Comparison of ENCODE assay signal across 23 cellular contexts in the genomic region with DNA sequence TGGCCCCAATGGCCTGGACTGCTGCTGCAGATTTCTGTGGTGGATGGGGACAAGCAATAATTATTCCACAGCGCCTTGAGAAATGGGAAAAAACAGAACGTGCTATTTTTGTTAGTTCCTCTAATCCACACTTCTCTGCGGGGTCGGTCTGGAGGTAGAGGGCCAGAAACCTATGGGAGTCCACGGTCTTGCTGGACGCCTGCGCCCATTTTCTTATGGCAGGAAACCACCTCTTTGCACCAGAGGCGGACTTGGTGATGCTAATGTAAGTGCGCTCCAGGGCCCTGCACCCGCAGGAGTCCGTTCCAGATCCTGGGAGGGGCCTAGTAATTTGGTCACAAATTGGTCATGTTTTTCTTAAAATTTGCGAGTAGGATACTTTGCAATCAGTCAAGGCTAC. TPM values are rescaled to one million over a fixed set of nuclear protein-coding genes. Genes with fewer than 3 reads are reported as not detected.
"Had no signal": no experiment of that assay in that cellular context is flagged by ENCODE, and none has a peak within 500 bp of the region (broad histone marks: within the 10 kb centered on the region; RNA-seq: fewer than 3 reads in every experiment).

No MANE protein-coding gene starts in this region.

- H3K9me3 Mint-ChIP-seq: activated B cell treated with CpG ODN at 0.5 μM for 24 hours; activated CD4-positive, alpha-beta T cell treated with anti-CD3 and anti-CD28 coated beads, Interleukin-2, amount 10 ng/mL, durations not matched to agents 24 days and 14 days; activated CD8-positive, alpha-beta T cell treated with anti-CD3 and anti-CD28 coated beads for 36 hours; activated T-cell treated with anti-CD3 and anti-CD28 coated beads, Interleukin-2, amount 50 U/mL, for 4 hours; T-helper 2 cell treated with Interferon-gamma antibody and Interleukin-4, amounts not matched to agents 5 μg/mL and 100 μg/mL, for 36 hours had no signal

- H3K36me3 Mint-ChIP-seq: immature natural killer cell, naive B cell had no signal

- H3K27ac ChIP-seq: adrenal gland, breast epithelium, left ventricle myocardium inferior, pancreas, right lobe of liver, thyroid gland, uterus had no signal

- H3K4me3 Mint-ChIP-seq: activated B cell treated with CpG ODN at 0.5 μM for 24 hours; activated CD4-positive, alpha-beta T cell treated with anti-CD3 and anti-CD28 coated beads, Interleukin-2, amount 10 ng/mL, durations not matched to agents 24 days and 14 days; activated CD8-positive, alpha-beta T cell treated with anti-CD3 and anti-CD28 coated beads for 36 hours; activated T-cell treated with anti-CD3 and anti-CD28 coated beads, Interleukin-2, amount 50 U/mL, for 4 hours; naive B cell; T-helper 2 cell treated with Interferon-gamma antibody and Interleukin-4, amounts not matched to agents 5 μg/mL and 100 μg/mL, for 36 hours had no signal

- H3K27me3 ChIP-seq: breast epithelium, pancreas, right lobe of liver, thyroid gland, uterus had no signal

- H3K27ac Mint-ChIP-seq: activated B cell treated with CpG ODN at 0.5 μM for 24 hours; activated CD4-positive, alpha-beta T cell treated with anti-CD3 and anti-CD28 coated beads, Interleukin-2, amount 10 ng/mL, durations not matched to agents 24 days and 14 days; immature natural killer cell; naive B cell; T-helper 2 cell treated with Interferon-gamma antibody and Interleukin-4, amounts not matched to agents 5 μg/mL and 100 μg/mL, for 36 hours had no signal

- DNase-seq: activated B cell treated with CpG ODN at 0.5 μM for 24 hours; activated effector memory CD4-positive, alpha-beta T cell treated with anti-CD3 and anti-CD28 coated beads, Interleukin-2, amount 50 U/mL, for 16 hours; activated naive CD4-positive, alpha-beta T cell treated with anti-CD3 and anti-CD28 coated beads, Interleukin-2, amount 50 U/mL, for 16 hours; activated T-cell treated with anti-CD3 and anti-CD28 coated beads, Interleukin-2, amount 50 U/mL, for 4 hours; effector CD8-positive, alpha-beta T cell; heart right ventricle; immature natural killer cell; left ventricle myocardium inferior; mucosa of descending colon; naive B cell; pancreas; right lobe of liver; stimulated activated naive CD4-positive, alpha-beta T cell; thyroid gland; uterus had no signal

- H3K36me3 ChIP-seq: adrenal gland, breast epithelium, heart right ventricle, left ventricle myocardium inferior, pancreas, right lobe of liver, thyroid gland, uterus had no signal

- H3K4me3 ChIP-seq: adrenal gland, breast epithelium, heart right ventricle, left ventricle myocardium inferior, mucosa of descending colon, pancreas, right lobe of liver, thyroid gland, uterus had no signal

- H3K9me3 ChIP-seq: adrenal gland, breast epithelium, heart right ventricle, left ventricle myocardium inferior, mucosa of descending colon, pancreas, right lobe of liver, thyroid gland, uterus had no signal

- H3K4me1 ChIP-seq: breast epithelium, pancreas, right lobe of liver, uterus had no signal

RNA-seq across cellular contexts. Expression of a gene that starts 25.9 kb away (rescaled TPM):
- total RNA-seq: activated B cell treated with CpG ODN at 0.5 μM for 24 hours; activated CD4-positive, alpha-beta T cell treated with anti-CD3 and anti-CD28 coated beads, Interleukin-2, amount 10 ng/mL, durations not matched to agents 24 days and 14 days; activated CD8-positive, alpha-beta T cell treated with anti-CD3 and anti-CD28 coated beads for 36 hours; activated T-cell treated with anti-CD3 and anti-CD28 coated beads, Interleukin-2, amount 50 U/mL, for 4 hours; adrenal gland; astrocyte; breast epithelium; heart right ventricle; left ventricle myocardium inferior; mammary epithelial cell; mucosa of descending colon; pancreas; right lobe of liver; thyroid gland; uterus had no signal
- polyA plus RNA-seq: adrenal gland, heart right ventricle, immature natural killer cell, mammary epithelial cell, pancreas had no signal

RNA-seq across cellular contexts. Expression of a gene that starts 28.1 kb away (rescaled TPM):
- total RNA-seq: activated B cell treated with CpG ODN at 0.5 μM for 24 hours; activated CD4-positive, alpha-beta T cell treated with anti-CD3 and anti-CD28 coated beads, Interleukin-2, amount 10 ng/mL, durations not matched to agents 24 days and 14 days; activated CD8-positive, alpha-beta T cell treated with anti-CD3 and anti-CD28 coated beads for 36 hours; activated T-cell treated with anti-CD3 and anti-CD28 coated beads, Interleukin-2, amount 50 U/mL, for 4 hours; adrenal gland; astrocyte; breast epithelium; heart right ventricle; left ventricle myocardium inferior; mammary epithelial cell; mucosa of descending colon; pancreas; right lobe of liver; subcutaneous adipose tissue; thyroid gland had no signal
- polyA plus RNA-seq: adrenal gland, heart right ventricle, mammary epithelial cell had no signal
